ENCODE assay signal across 8 cellular contexts in genomic region chr19:57947419-57948134, GRCh38. TPM values are rescaled to one million over a fixed set of nuclear protein-coding genes. Genes with fewer than 3 reads are reported as not detected.
DNase-seq lines count a peak whose midpoint lies in the region; ATAC-seq and TF ChIP-seq lines count a peak whose summit lies in the region.

TSS of gene ZNF256 (minus strand) at chr19:57947706. CDS start at chr19:57947474, 232 bp downstream.

- H2AFZ ChIP-seq in neural cell (ENCODE audit: low read depth, low read length) = peak within 1 kb of the TSS; percentile 83

- H3K9me2 ChIP-seq in neural cell (ENCODE audit: insufficient read depth, low read length) = no peaks in the 10 kb centered on the region

- H3K4me3 ChIP-seq in HUES64 (ENCODE audit: low read length) (peak within 1 kb of the TSS; percentile 93), foreskin fibroblast (ENCODE audit: low read depth in 1 of 2, low read length in 2 of 2) (peak within 1 kb of the TSS; percentile 86 to 98), neural cell (ENCODE audit: low read length) (peak within 1 kb of the TSS; percentile 100)

- WGBS in HUES64 = 9% methylated on average over 54 of the region's 54 CpGs

- H4K20me1 ChIP-seq in neural cell (ENCODE audit: insufficient read depth) = no peaks in the 10 kb centered on the region

- H3K9me3 ChIP-seq in HUES64 (ENCODE audit: insufficient read depth, low read depth, low read length) = peaks cover 26% of the 10 kb centered on the region; the same call in 1 of the 2 replicates
- H3K9me3 ChIP-seq in neural cell (ENCODE audit: low read length) = peaks cover 7% of the 10 kb centered on the region

- peak within 1 kb of the TSS; percentile 83 for H3K4me3 Mint-ChIP-seq in Calu3 (ENCODE audit: low read depth, unreplicated experiment)
- peak within 1 kb of the TSS; percentile 92 for H3K4me3 Mint-ChIP-seq in stimulated activated naive CD8-positive, alpha-beta T cell treated with anti-CD3 and anti-CD28 coated beads, Interleukin-15, Interleukin-2, amounts not matched to agents 100 ng/mL and 50 ng/mL, for 24 hours

- peaks cover 9% of the 10 kb centered on the region for H3K4me1 Mint-ChIP-seq in Calu3 (ENCODE audit: low read depth, unreplicated experiment)
- H3K4me1 Mint-ChIP-seq in stimulated activated naive CD8-positive, alpha-beta T cell treated with anti-CD3 and anti-CD28 coated beads, Interleukin-15, Interleukin-2, amounts not matched to agents 100 ng/mL and 50 ng/mL, for 24 hours (ENCODE audit: low read depth) = peaks cover 22% of the 10 kb centered on the region

- H3K27ac Mint-ChIP-seq in Calu3 (ENCODE audit: unreplicated experiment) = peak within 1 kb of the TSS; percentile 87
- peak within 1 kb of the TSS; percentile 88 for H3K27ac Mint-ChIP-seq in stimulated activated naive CD8-positive, alpha-beta T cell treated with anti-CD3 and anti-CD28 coated beads, Interleukin-15, Interleukin-2, amounts not matched to agents 100 ng/mL and 50 ng/mL, for 24 hours

- H3K36me3 ChIP-seq in HUES64 (ENCODE audit: insufficient read depth, low read length) (peaks cover 17% of the 10 kb centered on the region), neural cell (ENCODE audit: insufficient read depth, low read length) (peaks cover 17% of the 10 kb centered on the region)

- peak; percentile 46 for TF ChIP-seq CTCF in Calu3 (IDR thresholded peaks at IDR 0.05; ENCODE audit: unreplicated experiment)
- TF ChIP-seq CTCF in foreskin fibroblast (IDR thresholded peaks at IDR 0.05; ENCODE audit: low read depth, low read length) = peak; percentile 45
- peak; percentile 97 for TF ChIP-seq CTCF in neural cell (IDR thresholded peaks at IDR 0.05; ENCODE audit: poor library complexity, severe bottlenecking)

- no TSS peak for BruUV-seq in Calu3 (replicated peaks; lab: Mats Ljungman, UMichigan)

- H3K9ac ChIP-seq in HUES64 (ENCODE audit: low read depth, low read length) (peak within 1 kb of the TSS; percentile 89), neural cell (ENCODE audit: low read length) (peak within 1 kb of the TSS; percentile 91)

- H3K27me3 Mint-ChIP-seq in Calu3 (ENCODE audit: unreplicated experiment) = no peaks in the 10 kb centered on the region
- H3K27me3 Mint-ChIP-seq in stimulated activated naive CD8-positive, alpha-beta T cell treated with anti-CD3 and anti-CD28 coated beads, Interleukin-15, Interleukin-2, amounts not matched to agents 100 ng/mL and 50 ng/mL, for 24 hours = no peaks in the 10 kb centered on the region

- peak; percentile 33 for TF ChIP-seq EP300 in neural cell (conservative IDR thresholded peaks at IDR 0.05; ENCODE audit: poor library complexity, severe bottlenecking)

- H3K4me1 ChIP-seq in HUES64 (ENCODE audit: insufficient read depth, low read length) = peaks cover 5% of the 10 kb centered on the region; the same call in 1 of the 2 replicates

- H3K79me2 ChIP-seq in neural cell (replicated peaks; ENCODE audit: insufficient read depth, low read length) = peaks cover 31% of the 10 kb centered on the region

- CTCF ChIA-PET in Calu3 (lab: Charles Lee) = no interaction called here

- H3K27ac ChIP-seq in HUES64 (ENCODE audit: low read depth, low read length) (peak within 1 kb of the TSS; percentile 73), neural cell (ENCODE audit: low read length) (peak within 1 kb of the TSS; percentile 81)

- ATAC-seq in GM21381 (IDR thresholded peaks at IDR 0.05; ENCODE audit: unreplicated experiment) = peak; percentile 86

- H3K27me3 ChIP-seq in HUES64 (ENCODE audit: insufficient read depth, low read length) (no peaks in the 10 kb centered on the region), neural cell (ENCODE audit: insufficient read depth, low read depth, low read length) (no peaks in the 10 kb centered on the region)

- intact Hi-C loops in Calu3 (cut with micrococcal nuclease; ENCODE audit: unreplicated experiment) = no loop called here

- peak within 1 kb of the TSS; percentile 98 for H3K4me2 ChIP-seq in neural cell (ENCODE audit: low read length)

- peaks cover 18% of the 10 kb centered on the region for H3K36me3 Mint-ChIP-seq in Calu3 (ENCODE audit: insufficient read depth, unreplicated experiment)
- peaks cover 51% of the 10 kb centered on the region for H3K36me3 Mint-ChIP-seq in stimulated activated naive CD8-positive, alpha-beta T cell treated with anti-CD3 and anti-CD28 coated beads, Interleukin-15, Interleukin-2, amounts not matched to agents 100 ng/mL and 50 ng/mL, for 24 hours (ENCODE audit: low read depth)

- H3F3A ChIP-seq in neural cell (ENCODE audit: insufficient read depth, low read length, poor library complexity, severe bottlenecking) = no peaks in the 10 kb centered on the region

- peak; percentile 62 for TF ChIP-seq RAD21 in neural cell (conservative IDR thresholded peaks at IDR 0.05)

- H3K9me3 Mint-ChIP-seq in Calu3 (ENCODE audit: low read depth, unreplicated experiment) = peaks cover 24% of the 10 kb centered on the region
- H3K9me3 Mint-ChIP-seq in stimulated activated naive CD8-positive, alpha-beta T cell treated with anti-CD3 and anti-CD28 coated beads, Interleukin-15, Interleukin-2, amounts not matched to agents 100 ng/mL and 50 ng/mL, for 24 hours = peaks cover 38% of the 10 kb centered on the region

- DNase-seq in Calu3 = peak; percentile 93
- peak; percentile 96 for DNase-seq in RPMI7951 (ENCODE audit: low read depth)
- DNase-seq in activated gamma-delta T cell treated with anti-CD3 and anti-CD28 coated beads, Interleukin-2, amount 50 U/mL, for 16 hours (ENCODE audit: low read depth) = peak; percentile 84
- peak; percentile 94 to 98 for DNase-seq in foreskin fibroblast

TF ChIP-seq in neural cell, 6 proteins besides CTCF, POLR2A, EP300 and RAD21:
- TF ChIP-seq MXI1 (conservative IDR thresholded peaks at IDR 0.05; ENCODE audit: poor library complexity, severe bottlenecking) (peak; percentile 71), POLR2AphosphoS5 (IDR thresholded peaks at IDR 0.05) (peak; percentile 82), EZH2 (IDR thresholded peaks at IDR 0.05; ENCODE audit: borderline replicate concordance, insufficient read depth, low read length, poor library complexity, severe bottlenecking) (no peak), REST (IDR thresholded peaks at IDR 0.05; ENCODE audit: borderline replicate concordance) (peak; percentile 59), TAF1 (IDR thresholded peaks at IDR 0.05; ENCODE audit: low read depth) (peak; percentile 71), SMC3 (conservative IDR thresholded peaks at IDR 0.05; ENCODE audit: poor library complexity) (peak; percentile 68)
TF ChIP-seq in neural cell: peak in this region for 5.

RNA-seq across cellular contexts. Expression of gene ZNF256, which starts in this region (rescaled TPM):
- 7.1 TPM in 2 replicates for total RNA-seq in Calu3 (2022)
- 7.6 TPM for polyA plus RNA-seq in HUES64 (2013, experiment 1 of 2)
- 8.8 TPM for polyA plus RNA-seq in HUES64 (2013, experiment 2 of 2)
- total RNA-seq in RPMI7951 (2014; rRNA removed; shearing (Covaris generic)) = 2.7 and 4.6 TPM in 2 replicates
- 11.0 and 13.4 TPM in 2 replicates for polyA plus RNA-seq in neural cell
- 35.8 and 41.0 TPM in 2 replicates for polyA minus RNA-seq in neural cell

Comparison
In these comparisons a context has a peak if more than half of its experiments do, and no peak if none do; other contexts are left out.
1. Peak in every context shown above with its lines: DNase-seq, ATAC-seq, H3K4me3 ChIP-seq and H3K27ac ChIP-seq.
2. CTCF ChIP-seq: peak in every context shown above with its lines; median percentile 97 in neural cell; 46 in Calu3; 45 in foreskin fibroblast.